In genomic region chr2:96819101-96819875, GRCh38 we compare ENCODE assay signal across 9 cellular contexts. TPM values are rescaled to one million over a fixed set of nuclear protein-coding genes. Genes with fewer than 3 reads are reported as not detected.
DNase-seq lines count a peak whose midpoint lies in the region; ATAC-seq and TF ChIP-seq lines count a peak whose summit lies in the region.
"Had no signal": no experiment of that assay in that cellular context is flagged by ENCODE, and none has a peak within 500 bp of the region (broad histone marks: within the 10 kb centered on the region; RNA-seq: fewer than 3 reads in every experiment).

No MANE protein-coding gene starts in this region.

- peak overlapping the region; percentile 44 to 67 for H3K27ac Mint-ChIP-seq in effector memory CD8-positive, alpha-beta T cell
- H3K27ac Mint-ChIP-seq in neural crest cell (ENCODE audit: unreplicated experiment) = no peak overlapping the region

- H3K36me3 Mint-ChIP-seq in effector memory CD8-positive, alpha-beta T cell (ENCODE audit: insufficient read depth) = peaks cover 29% of the 10 kb centered on the region
- peaks cover 10% of the 10 kb centered on the region for H3K36me3 Mint-ChIP-seq in neural crest cell (ENCODE audit: low read depth)

- H3K27me3 Mint-ChIP-seq in effector memory CD8-positive, alpha-beta T cell = no peaks in the 10 kb centered on the region
- H3K27me3 Mint-ChIP-seq in neural crest cell (ENCODE audit: low read depth) = no peaks in the 10 kb centered on the region

- no peak for TF ChIP-seq CTCF in neural crest cell (conservative IDR thresholded peaks at IDR 0.05)

- H3K4me1 Mint-ChIP-seq in effector memory CD8-positive, alpha-beta T cell (ENCODE audit: low read depth in 2 of 2) = peaks cover 54 to 57% of the 10 kb centered on the region in 2 donors
- peaks cover 50% of the 10 kb centered on the region for H3K4me1 Mint-ChIP-seq in neural crest cell

- no peaks in the 10 kb centered on the region for H3K9me3 Mint-ChIP-seq in effector memory CD8-positive, alpha-beta T cell
- no peaks in the 10 kb centered on the region for H3K9me3 Mint-ChIP-seq in neural crest cell

- peak overlapping the region; percentile 82 to 86 for H3K4me3 Mint-ChIP-seq in effector memory CD8-positive, alpha-beta T cell
- H3K4me3 Mint-ChIP-seq in neural crest cell = peak overlapping the region; percentile 90

- DNase-seq in NCI-H1092 treated with DMSO at 0.1 percent for 48 hours (lab: John Stamatoyannopoulos, UW) (peak; percentile 13), NCI-H1092 (lab: John Stamatoyannopoulos, UW) (no peak), NCI-H510A (lab: John Stamatoyannopoulos, UW) (peak; percentile 30), neural crest cell (ENCODE audit: low read depth, low spot score) (no peak), NCI-H446 treated with DMSO at 0.1 percent for 48 hours (lab: John Stamatoyannopoulos, UW) (no peak)
- no peak for DNase-seq in effector memory CD8-positive, alpha-beta T cell
- DNase-seq: MV-4-11 had no signal

- ATAC-seq in effector memory CD8-positive, alpha-beta T cell (replicated peaks) = no peak
- no peak for ATAC-seq in HG03025 (IDR thresholded peaks at IDR 0.05; ENCODE audit: low FRiP score, unreplicated experiment)
- no peak for ATAC-seq in HG03354 (IDR thresholded peaks at IDR 0.05; ENCODE audit: poor library complexity, severe bottlenecking, unreplicated experiment)

RNA-seq across cellular contexts. Expression of gene CNNM3, which starts 3.2 kb away (rescaled TPM):
- total RNA-seq in neural crest cell = 32.6 and 33.9 TPM in 2 replicates

RNA-seq across cellular contexts. Expression of gene ANKRD23, which starts 24.5 kb away (rescaled TPM):
- total RNA-seq in neural crest cell = 9.3 and 11.4 TPM in 2 replicates

RNA-seq across cellular contexts. Expression of gene ANKRD39, which starts 38.5 kb away (rescaled TPM):
- 23.4 and 25.8 TPM in 2 replicates for total RNA-seq in neural crest cell

RNA-seq across cellular contexts. Expression of gene SEMA4C, which starts 50.6 kb away (rescaled TPM):
- 102 and 103 TPM in 2 replicates for total RNA-seq in neural crest cell

RNA-seq across cellular contexts. Expression of gene CNNM4, which starts 58.6 kb away (rescaled TPM):
- 11.8 and 14.4 TPM in 2 replicates for total RNA-seq in neural crest cell

Comparison
In these comparisons a context has a peak if more than half of its experiments do, and no peak if none do; other contexts are left out.
1. DNase-seq: peak in NCI-H1092 treated with DMSO at 0.1 percent for 48 hours (single experiment) and NCI-H510A (single experiment); none in NCI-H1092 (single experiment), effector memory CD8-positive, alpha-beta T cell (0 of 3), neural crest cell (single experiment) and NCI-H446 treated with DMSO at 0.1 percent for 48 hours (single experiment).